In the genomic region with DNA sequence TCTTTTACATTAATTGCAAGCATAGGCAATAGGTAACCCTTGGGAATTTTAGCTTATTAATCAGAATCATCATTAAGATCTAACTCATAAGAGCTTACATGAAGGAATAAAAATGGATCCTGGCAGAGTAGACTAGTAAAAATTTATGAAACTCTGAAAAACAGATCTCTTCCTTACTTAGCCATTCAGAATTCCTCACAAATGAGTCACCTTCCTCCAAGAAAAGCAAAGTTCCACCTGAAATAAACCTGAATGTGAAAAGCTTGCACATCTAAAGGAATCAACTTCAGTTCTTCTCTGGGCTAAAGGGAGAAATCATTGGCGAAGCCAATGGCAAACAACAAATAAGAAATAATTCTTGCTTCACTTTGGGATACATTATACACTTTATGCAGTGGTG, we compare ENCODE assay signal across 21 cellular contexts. TPM values are rescaled to one million over a fixed set of nuclear protein-coding genes. Genes with fewer than 3 reads are reported as not detected.
DNase-seq lines count a peak whose midpoint lies in the region; ATAC-seq, FAIRE-seq and TF ChIP-seq lines count a peak whose summit lies in the region.
"Had no signal": no experiment of that assay in that cellular context is flagged by ENCODE, and none has a peak within 500 bp of the region (broad histone marks: within the 10 kb centered on the region; RNA-seq: fewer than 3 reads in every experiment).

No MANE protein-coding gene starts in this region.

- TF ChIP-seq CTCF in hepatocyte (IDR thresholded peaks at IDR 0.05; ENCODE audit: poor library complexity): no peak

- peak overlapping the region; percentile 54 for H3K4me2 ChIP-seq in hepatocyte

- DNase-seq in amniotic epithelial cell (ENCODE audit: low read depth) (peak; percentile 3), hepatocyte (ENCODE audit: low spot score) (peak; percentile 17), small intestine (peak; percentile 50), NCI-H2171 treated with DMSO at 0.1 percent for 48 hours (lab: John Stamatoyannopoulos, UW) (no peak), NCI-H2171 (lab: John Stamatoyannopoulos, UW) (no peak), SW480 (ENCODE audit: low spot score) (no peak)
- DNase-seq: activated CD4-positive, alpha-beta T cell treated with anti-CD3 and anti-CD28 coated beads, Interleukin-2, amount 50 U/mL, for 48 hours; activated T-cell treated with anti-CD3 and anti-CD28 coated beads, Interleukin-2, amount 50 U/mL, for 48 hours; AML-193; Caco-2; effector CD4-positive, alpha-beta T cell; head of caudate nucleus; islet precursor cell; KBM-7; NCI-H1105; NCI-H774; stimulated activated CD4-positive, alpha-beta T cell treated with anti-CD3 and anti-CD28 coated beads, Interleukin-4, amount 100 ng/mL, for 24 hours; stimulated activated CD8-positive, alpha-beta memory T cell treated with anti-CD3 and anti-CD28 coated beads, Interleukin-4, amount 100 ng/mL, for 48 hours had no signal

- no peak for ATAC-seq in GM21786 (IDR thresholded peaks at IDR 0.05; ENCODE audit: unreplicated experiment)
- ATAC-seq: activated naive CD4-positive, alpha-beta T cell treated with anti-CD3 and anti-CD28 coated beads, Interleukin-2, amount 50 U/mL, for 72 hours had no signal

- H3K27ac ChIP-seq in HUES6 (ENCODE audit: low read depth, low read length) (peak overlapping the region; percentile 66), hepatocyte (peak overlapping the region; percentile 46), small intestine (ENCODE audit: low read depth in 1 of 2, low read length in 1 of 2) (peak overlapping the region in 1 of 2 donors; percentile 14)

- H3K36me3 ChIP-seq in HUES6 (ENCODE audit: control insufficient read depth, insufficient read depth, low read length) (no peaks in the 10 kb centered on the region), hepatocyte (replicated peaks; ENCODE audit: insufficient read depth, low read depth) (no peaks in the 10 kb centered on the region), small intestine (ENCODE audit: control insufficient read depth in 2 of 2, insufficient read depth in 2 of 2, low read length in 2 of 2) (no peaks in the 10 kb centered on the region)

- no peaks in the 10 kb centered on the region for H4K20me1 ChIP-seq in hepatocyte (ENCODE audit: insufficient read depth, poor library complexity, severe bottlenecking)

- peaks cover 16% of the 10 kb centered on the region for H3K4me1 ChIP-seq in HUES6 (ENCODE audit: control insufficient read depth, insufficient read depth, low read length)
- H3K4me1 ChIP-seq in hepatocyte (ENCODE audit: insufficient read depth): peaks cover 4% of the 10 kb centered on the region
- H3K4me1 ChIP-seq in small intestine (ENCODE audit: control insufficient read depth in 2 of 2, insufficient read depth in 1 of 2, low read depth in 1 of 2, low read length in 1 of 2): peaks cover 0 to 3% of the 10 kb centered on the region in 2 donors

- H3K9me3 ChIP-seq in HUES6 (ENCODE audit: control insufficient read depth, insufficient read depth, low read depth, low read length) (no peaks in the 10 kb centered on the region), hepatocyte (ENCODE audit: low read depth) (no peaks in the 10 kb centered on the region), small intestine (ENCODE audit: control insufficient read depth, low read depth) (no peaks in the 10 kb centered on the region)
- H3K9me3 ChIP-seq: Caco-2 had no signal

- H3K9me2 ChIP-seq in hepatocyte (replicated peaks; ENCODE audit: insufficient read depth): no peaks in the 10 kb centered on the region

- peaks cover 76% of the 10 kb centered on the region for H3K79me2 ChIP-seq in hepatocyte

- FAIRE-seq in small intestine (lab: Jason Lieb, UNC): no peak

- no peak overlapping the region for H2AFZ ChIP-seq in hepatocyte

- H3K27me3 ChIP-seq in HUES6 (ENCODE audit: control insufficient read depth, insufficient read depth, low read length) (no peaks in the 10 kb centered on the region), hepatocyte (no peaks in the 10 kb centered on the region), small intestine (ENCODE audit: control insufficient read depth in 2 of 2, insufficient read depth in 2 of 2, low read length in 2 of 2) (no peaks in the 10 kb centered on the region)

- H3K4me3 ChIP-seq in HUES6 (ENCODE audit: low read depth, low read length): 0 out of 2 replicates have a peak overlapping the region, but pooled peaks have one; percentile 18
- H3K4me3 ChIP-seq in hepatocyte: no peak overlapping the region
- no peak overlapping the region for H3K4me3 ChIP-seq in small intestine (ENCODE audit: low read depth in 1 of 2, low read length in 2 of 2)

- H3K9ac ChIP-seq in HUES6 (ENCODE audit: low read length): no peak overlapping the region

- WGBS in hepatocyte (ENCODE audit: low lambda C conversion rate, missing lambda C conversion rate): 69% methylated on average over 1 of the region's 1 CpG
- WGBS in small intestine, 3 donors: 20 to 59% (median 49%) methylated on average over 1 of the region's 1 CpG

RNA-seq across cellular contexts. Expression of a gene that starts 22.7 kb away (rescaled TPM):
- 63.2 and 89.0 TPM in 2 replicates for total RNA-seq in hepatocyte
- polyA plus RNA-seq in hepatocyte: 34.3 and 36.2 TPM in 2 replicates
- polyA plus RNA-seq in small intestine: 10 to 100 TPM; 62.9 to 75.6 (median 71.6) TPM

Comparison
In these comparisons a context has a peak if more than half of its experiments do, and no peak if none do; other contexts are left out.
1. DNase-seq: peak in amniotic epithelial cell (single experiment), hepatocyte (single experiment) and small intestine (single experiment); none in NCI-H2171 treated with DMSO at 0.1 percent for 48 hours (single experiment), NCI-H2171 (single experiment) and SW480 (single experiment).